ENCODE assay signal across 1 cellular context in genomic region chr12:77236066-77236465, GRCh38.
TF ChIP-seq lines count a peak whose summit lies in the region.

No MANE protein-coding gene starts in this region.

TF ChIP-seq in SK-N-SH, 30 proteins besides CTCF, POLR2A, EP300 and RAD21 (continued from another document):
- TF ChIP-seq RXRA (IDR thresholded peaks at IDR 0.05; ENCODE audit: borderline replicate concordance, low read depth) (no peak), RFX5 (IDR thresholded peaks at IDR 0.05; ENCODE audit: low read length) (no peak), USF2 (IDR thresholded peaks at IDR 0.05; ENCODE audit: borderline replicate concordance, low read depth, low read length) (no peak), FOXJ3 (CRISPR knock-in tag; IDR thresholded peaks at IDR 0.05) (no peak)
